ENCODE assay signal across 11 cellular contexts in genomic region chr3:120420855-120421570, GRCh38. TPM values are rescaled to one million over a fixed set of nuclear protein-coding genes. Genes with fewer than 3 reads are reported as not detected.
DNase-seq lines count a peak whose midpoint lies in the region; ATAC-seq and TF ChIP-seq lines count a peak whose summit lies in the region.
"Had no signal": no experiment of that assay in that cellular context is flagged by ENCODE, and none has a peak within 500 bp of the region (broad histone marks: within the 10 kb centered on the region; RNA-seq: fewer than 3 reads in every experiment).

No MANE protein-coding gene starts in this region.

- DNase-seq in Ammon's horn (ENCODE audit: low spot score) (peak; percentile 33), globus pallidus (ENCODE audit: low spot score) (peak; percentile 16), progenitor cell of endocrine pancreas (ENCODE audit: low spot score, unreplicated experiment) (no peak), NCI-H510A (lab: John Stamatoyannopoulos, UW) (no peak)
- DNase-seq in stimulated activated CD4-positive, alpha-beta T cell treated with anti-CD3 and anti-CD28 coated beads, Interleukin-1b, Interleukin-23, amount 100 ng/mL, for 48 hours: no peak
- DNase-seq in stimulated activated naive CD4-positive, alpha-beta T cell (lab: John Stamatoyannopoulos, UW): no peak
- DNase-seq: CD8-positive, alpha-beta T cell; cerebellar nuclear complex had no signal

- H3K9me3 Mint-ChIP-seq in progenitor cell of endocrine pancreas (ENCODE audit: low read depth): no peaks in the 10 kb centered on the region
- H3K9me3 Mint-ChIP-seq: CD8-positive, alpha-beta T cell; memory B cell had no signal

- peak overlapping the region; percentile 85 for H3K27ac ChIP-seq in angular gyrus (ENCODE audit: low read depth, low read length)

- H3K4me1 Mint-ChIP-seq in progenitor cell of endocrine pancreas (ENCODE audit: low read depth): peaks cover 31% of the 10 kb centered on the region

- no peaks in the 10 kb centered on the region for H3K27me3 Mint-ChIP-seq in progenitor cell of endocrine pancreas

- ATAC-seq in HG03039 (IDR thresholded peaks at IDR 0.05; ENCODE audit: unreplicated experiment): no peak
- ATAC-seq: CD8-positive, alpha-beta T cell had no signal

- peak overlapping the region; percentile 60 for H3K27ac Mint-ChIP-seq in progenitor cell of endocrine pancreas
- H3K27ac Mint-ChIP-seq: CD8-positive, alpha-beta T cell; memory B cell had no signal

- peaks cover 3% of the 10 kb centered on the region for H3K36me3 Mint-ChIP-seq in progenitor cell of endocrine pancreas (ENCODE audit: insufficient read depth)
- H3K36me3 Mint-ChIP-seq: CD8-positive, alpha-beta T cell; memory B cell had no signal

- no peak overlapping the region for H3K4me3 Mint-ChIP-seq in progenitor cell of endocrine pancreas (ENCODE audit: low read depth)
- H3K4me3 Mint-ChIP-seq: CD8-positive, alpha-beta T cell; memory B cell had no signal

- TF ChIP-seq CTCF in progenitor cell of endocrine pancreas (IDR thresholded peaks at IDR 0.05; ENCODE audit: unreplicated experiment): no peak

RNA-seq across cellular contexts. Expression of gene FSTL1, which starts 29.8 kb away (rescaled TPM):
- total RNA-seq in progenitor cell of endocrine pancreas: 210 and 225 TPM in 2 replicates

Comparison
In these comparisons a context has a peak if more than half of its experiments do, and no peak if none do; other contexts are left out.
1. DNase-seq: peak in Ammon's horn (single experiment) and globus pallidus (single experiment); none in progenitor cell of endocrine pancreas (single experiment), NCI-H510A (single experiment), stimulated activated CD4-positive, alpha-beta T cell treated with anti-CD3 and anti-CD28 coated beads, Interleukin-1b, Interleukin-23, amount 100 ng/mL, for 48 hours (single experiment) and stimulated activated naive CD4-positive, alpha-beta T cell (0 of 6).